Comparison of ENCODE assay signal across 12 cellular contexts in genomic region chr6:11368760-11369159, GRCh38.
DNase-seq lines count a peak whose midpoint lies in the region; ATAC-seq, FAIRE-seq and TF ChIP-seq lines count a peak whose summit lies in the region.
"Had no signal": no experiment of that assay in that cellular context is flagged by ENCODE, and none has a peak within 500 bp of the region (broad histone marks: within the 10 kb centered on the region; RNA-seq: fewer than 3 reads in every experiment).

No MANE protein-coding gene starts in this region.

- no peaks in the 10 kb centered on the region for H3K9me3 ChIP-seq in CD4-positive, alpha-beta memory T cell (ENCODE audit: control insufficient read depth in 1 of 2, low read length in 2 of 2)
- H3K9me3 ChIP-seq in kidney (ENCODE audit: control insufficient read depth in 1 of 2, low read length in 2 of 2): no peaks in the 10 kb centered on the region
- H3K9me3 ChIP-seq: ascending aorta had no signal

- H3K4me1 ChIP-seq in CD4-positive, alpha-beta memory T cell (ENCODE audit: insufficient read depth, low read length): peaks cover 50% of the 10 kb centered on the region
- H3K4me1 ChIP-seq in kidney (ENCODE audit: control insufficient read depth in 1 of 2, insufficient read depth in 1 of 2, low read depth in 1 of 2, low read length in 2 of 2): peaks cover 33 to 37% of the 10 kb centered on the region in 2 donors

- CTCF ChIA-PET in CD4-positive, alpha-beta memory T cell (lab: Charles Lee; ENCODE audit: partially characterized antibody): no interaction called here

- no peak overlapping the region for H3K4me3 ChIP-seq in CD4-positive, alpha-beta memory T cell (ENCODE audit: low read length in 2 of 2)
- H3K4me3 ChIP-seq in kidney (ENCODE audit: low read length in 2 of 2): no peak overlapping the region
- H3K4me3 ChIP-seq: ascending aorta had no signal

- POLR2A ChIA-PET in CD4-positive, alpha-beta memory T cell (lab: Charles Lee; ENCODE audit: partially characterized antibody): interaction anchor here (1.8 to 2.8 kb wide), 2 partner anchors 10 to 12 kb away, joined by 7 to 25 read pairs; no protein-coding TSS in a partner anchor

- H3K27ac Mint-ChIP-seq in CD4-positive, alpha-beta memory T cell: peak overlapping the region in 4 of 7 donors; percentile 4 to 83 (median 66)

- H3K36me3 ChIP-seq in CD4-positive, alpha-beta memory T cell (ENCODE audit: insufficient read depth, low read length): no peaks in the 10 kb centered on the region
- no peaks in the 10 kb centered on the region for H3K36me3 ChIP-seq in kidney (ENCODE audit: control insufficient read depth in 1 of 2, insufficient read depth in 2 of 2, low read length in 2 of 2)
- H3K36me3 ChIP-seq: ascending aorta had no signal

- H3K36me3 Mint-ChIP-seq in CD4-positive, alpha-beta memory T cell: peaks cover 41 to 42% of the 10 kb centered on the region in 2 donors

- ATAC-seq in GM18502 (IDR thresholded peaks at IDR 0.05; ENCODE audit: poor library complexity, unreplicated experiment) (peak; percentile 27), GM18498 (IDR thresholded peaks at IDR 0.05; ENCODE audit: unreplicated experiment) (no peak)

- peaks cover 54 to 80% (median 68%) of the 10 kb centered on the region in 4 donors for H3K4me1 Mint-ChIP-seq in CD4-positive, alpha-beta memory T cell

- H3K27ac ChIP-seq in CD4-positive, alpha-beta memory T cell (ENCODE audit: low read depth, low read length): no peak overlapping the region
- peak overlapping the region; percentile 54 to 96 for H3K27ac ChIP-seq in kidney (ENCODE audit: low read depth in 2 of 2, low read length in 2 of 2)
- H3K27ac ChIP-seq: ascending aorta had no signal

- no peaks in the 10 kb centered on the region for H3K27me3 Mint-ChIP-seq in CD4-positive, alpha-beta memory T cell

- H3K4me3 Mint-ChIP-seq in CD4-positive, alpha-beta memory T cell: peak overlapping the region in 2 of 8 donors; percentile 27 to 36

- no peaks in the 10 kb centered on the region for H3K27me3 ChIP-seq in CD4-positive, alpha-beta memory T cell (ENCODE audit: insufficient read depth, low read length)
- H3K27me3 ChIP-seq: ascending aorta had no signal

- intact Hi-C loops in CD4-positive, alpha-beta memory T cell (cut with micrococcal nuclease): loop anchor here (5.0 to 10.0 kb wide), 2 partner anchors 46 to 136 kb away; partner anchors contain the start of gene NEDD9
- intact Hi-C loops in kidney (cut with DNase I): no loop called here

- FAIRE-seq in RCC 7860 (lab: Jason Lieb, UNC) (peak; percentile 95), kidney (lab: Jason Lieb, UNC) (no peak)
- FAIRE-seq: TTC549 had no signal

- no peak for TF ChIP-seq CTCF in kidney (IDR thresholded peaks at IDR 0.05; ENCODE audit: borderline replicate concordance, extremely low read depth, insufficient read depth)

- no peak for DNase-seq in CD4-positive, alpha-beta memory T cell
- DNase-seq in RCC 7860 (ENCODE audit: low spot score) (peak; percentile 84), kidney (no peak), NOMO-1 treated with DMSO at 0.1 percent for 48 hours (lab: John Stamatoyannopoulos, UW; ENCODE audit: unreplicated experiment) (no peak), NCI-H2196 (lab: John Stamatoyannopoulos, UW; ENCODE audit: unreplicated experiment) (no peak), germinal center (ENCODE audit: low spot score) (no peak)
- DNase-seq: DND-41, mesendoderm had no signal

- no peak overlapping the region for H3K9ac ChIP-seq in kidney (ENCODE audit: low read length in 2 of 2)

- peaks cover 0 to 1% (median 0%) of the 10 kb centered on the region in 8 donors for H3K9me3 Mint-ChIP-seq in CD4-positive, alpha-beta memory T cell
